ENCODE assay signal across 12 cellular contexts in the genomic region with DNA sequence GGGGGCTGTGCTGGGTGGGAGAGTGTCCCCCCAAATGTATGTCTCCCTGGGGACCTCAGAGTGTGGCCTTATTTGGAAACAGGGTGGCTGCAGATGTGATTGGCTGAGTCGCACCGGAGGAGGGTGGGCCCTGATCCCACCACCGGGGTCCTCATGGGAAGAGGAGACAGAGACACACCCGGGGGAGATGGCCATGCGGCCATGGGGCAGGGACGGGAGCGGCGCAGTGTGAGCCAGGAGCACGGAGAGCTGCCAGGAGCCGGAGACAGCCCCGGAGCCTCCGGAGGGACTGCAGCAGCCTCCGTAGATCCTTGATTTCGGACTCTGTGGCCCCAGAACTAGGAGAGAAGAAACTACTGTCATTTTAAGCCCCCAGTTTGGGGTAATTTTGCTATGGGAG. TPM values are rescaled to one million over a fixed set of nuclear protein-coding genes. Genes with fewer than 3 reads are reported as not detected.
DNase-seq lines count a peak whose midpoint lies in the region; ATAC-seq, FAIRE-seq and TF ChIP-seq lines count a peak whose summit lies in the region.
"Had no signal": no experiment of that assay in that cellular context is flagged by ENCODE, and none has a peak within 500 bp of the region (broad histone marks: within the 10 kb centered on the region; RNA-seq: fewer than 3 reads in every experiment).

No MANE protein-coding gene starts in this region.

- no peak for TF ChIP-seq RAD21 in K562 (CRISPR knock-in tag; conservative IDR thresholded peaks at IDR 0.05 in 1 of 2, IDR thresholded peaks at IDR 0.05 in 1 of 2)

- H3K9ac ChIP-seq in BLaER1 treated with 17β-estradiol and CSF1 and Interleukin-3, amounts not matched to agents 10 nM and 100 nM = peak overlapping the region in 3 of 11 experiments; percentile 27 to 38 (median 33); a peak in 2 of 22 replicates
- H3K9ac ChIP-seq in K562 (ENCODE audit: insufficient read depth in 1 of 2, low read depth in 2 of 2, low read length in 2 of 2) (peak overlapping the region in 1 of 2 experiments; percentile 49; a peak in 2 of 4 replicates), GM23248 (no peak overlapping the region)

- in situ Hi-C loops in K562 (cut with MboI) = loop anchor here (10.0 to 25.0 kb wide), 3 partner anchors 141 to 898 kb away; no protein-coding TSS in a partner anchor
- in situ Hi-C loops in GM23248 (cut with MboI) = no loop called here

- intact Hi-C loops in K562 (cut with micrococcal nuclease) = loop anchor here (2.0 kb wide), 1 partner anchor 59 kb away; no protein-coding TSS in a partner anchor
- intact Hi-C loops in activated naive CD4-positive, alpha-beta T cell treated with anti-CD3 and anti-CD28 coated beads for 36 hours (cut with micrococcal nuclease) = no loop called here

- TF ChIP-seq POLR2A in K562 (conservative IDR thresholded peaks at IDR 0.05) = no peak

- peaks cover 0 to 1% (median 0%) of the 10 kb centered on the region in 6 donors for H3K9me3 Mint-ChIP-seq in immature natural killer cell
- peaks cover 2% of the 10 kb centered on the region for H3K9me3 Mint-ChIP-seq in activated naive CD4-positive, alpha-beta T cell treated with anti-CD3 and anti-CD28 coated beads for 36 hours

- TF ChIP-seq CTCF in K562 (IDR thresholded peaks at IDR 0.05 in 2 of 3, conservative IDR thresholded peaks at IDR 0.05 in 1 of 3; ENCODE audit: insufficient read depth in 2 of 3, low read depth in 1 of 3, low read length in 3 of 3) (no peak), osteoblast (IDR thresholded peaks at IDR 0.05; ENCODE audit: extremely low read depth, low read depth, low read length) (no peak)

- H3K27me3 Mint-ChIP-seq in immature natural killer cell (ENCODE audit: low read depth in 3 of 3) = peaks cover 5 to 7% (median 6%) of the 10 kb centered on the region in 3 donors
- H3K27me3 Mint-ChIP-seq in activated naive CD4-positive, alpha-beta T cell treated with anti-CD3 and anti-CD28 coated beads for 36 hours (ENCODE audit: low read depth) = no peaks in the 10 kb centered on the region

- no peak overlapping the region for H3K4me3 ChIP-seq in BLaER1 treated with 17β-estradiol and CSF1 and Interleukin-3, amounts not matched to agents 10 nM and 100 nM
- H3K4me3 ChIP-seq in K562 (no peak overlapping the region), osteoblast (ENCODE audit: insufficient read depth, low read length) (no peak overlapping the region), GM23248 (no peak overlapping the region)
- H3K4me3 ChIP-seq: HAP-1 had no signal

- WGBS in K562 (ENCODE audit: insufficient coverage, low coverage, missing lambda C conversion rate) = 19% methylated on average over 13 of the region's 14 CpGs
- 61 to 73% methylated on average over 12 to 14 of the region's 14 CpGs for WGBS in GM23248 (ENCODE audit: low coverage in 1 of 2, low lambda C conversion rate in 2 of 2, missing lambda C conversion rate in 2 of 2), 2 experiments

- H3K79me2 ChIP-seq in K562 (ENCODE audit: control insufficient read depth, insufficient read depth, low read length) (no peaks in the 10 kb centered on the region), osteoblast (ENCODE audit: insufficient read depth, low read length) (no peaks in the 10 kb centered on the region), GM23248 (ENCODE audit: insufficient read depth) (no peaks in the 10 kb centered on the region)

- no peak for DNase-seq in K562 (ENCODE audit: extremely low read depth in 1 of 4, low spot score in 3 of 4)
- no peak for DNase-seq in immature natural killer cell
- DNase-seq in osteoblast (ENCODE audit: insufficient read length, low spot score, missing footprints) = peak; percentile 75
- no peak for DNase-seq in globus pallidus (ENCODE audit: low spot score)
- no peak for DNase-seq in GM23248
- DNase-seq in activated naive CD4-positive, alpha-beta T cell treated with anti-CD3 and anti-CD28 coated beads for 36 hours = no peak
- DNase-seq: BE2C, DMS53, GF-D8 had no signal

- no TSS peak for BruUV-seq in K562 (replicated peaks; lab: Mats Ljungman, UMichigan)

- H3F3A ChIP-seq in GM23248 (ENCODE audit: insufficient read depth) = 0 out of 2 replicates have a peak, but pooled peaks cover 5% of the 10 kb centered on the region

- peak overlapping the region in 4 of 6 donors; percentile 49 to 98 (median 74) for H3K27ac Mint-ChIP-seq in immature natural killer cell
- no peak overlapping the region for H3K27ac Mint-ChIP-seq in activated naive CD4-positive, alpha-beta T cell treated with anti-CD3 and anti-CD28 coated beads for 36 hours

- no peak overlapping the region for H3K27ac ChIP-seq in BLaER1 treated with 17β-estradiol and CSF1 and Interleukin-3, amounts not matched to agents 10 nM and 100 nM
- H3K27ac ChIP-seq in K562 (ENCODE audit: extremely low read depth, low read depth, low read length) (no peak overlapping the region), osteoblast (ENCODE audit: low read depth, low read length) (no peak overlapping the region), GM23248 (no peak overlapping the region)

- peaks cover 32 to 49% of the 10 kb centered on the region in 2 donors for H3K4me1 Mint-ChIP-seq in immature natural killer cell
- peaks cover 10% of the 10 kb centered on the region for H3K4me1 Mint-ChIP-seq in activated naive CD4-positive, alpha-beta T cell treated with anti-CD3 and anti-CD28 coated beads for 36 hours (ENCODE audit: low read depth)

- H3K4me2 ChIP-seq in BLaER1 treated with 17β-estradiol and CSF1 and Interleukin-3, amounts not matched to agents 10 nM and 100 nM = peak overlapping the region in 9 of 11 experiments; percentile 15 to 81 (median 69); a peak in 14 of 22 replicates
- no peak overlapping the region for H3K4me2 ChIP-seq in K562 (ENCODE audit: insufficient read depth, low read length)
- H3K4me2 ChIP-seq in osteoblast (ENCODE audit: insufficient read depth, low read length) = no peak overlapping the region
- no peak overlapping the region for H3K4me2 ChIP-seq in GM23248 (ENCODE audit: unreplicated experiment)

- H3K36me3 ChIP-seq in BLaER1 treated with 17β-estradiol and CSF1 and Interleukin-3, amounts not matched to agents 10 nM and 100 nM = no peaks in the 10 kb centered on the region
- no peaks in the 10 kb centered on the region for H3K36me3 ChIP-seq in K562 (ENCODE audit: control insufficient read depth, insufficient read depth, low read length)
- H3K36me3 ChIP-seq in osteoblast (ENCODE audit: insufficient read depth, low read length) = no peaks in the 10 kb centered on the region
- H3K36me3 ChIP-seq in GM23248 (ENCODE audit: low read depth) = no peaks in the 10 kb centered on the region
- H3K36me3 ChIP-seq: BE2C, HAP-1 had no signal

- POLR2A ChIA-PET in K562 (lab: Yijun Ruan, JAX) = no interaction called here

- H3K27me3 ChIP-seq in BLaER1 treated with 17β-estradiol and CSF1 and Interleukin-3, amounts not matched to agents 10 nM and 100 nM = no peaks in the 10 kb centered on the region
- H3K27me3 ChIP-seq in K562 (ENCODE audit: control insufficient read depth in 2 of 2, insufficient read depth in 2 of 2, low read length in 2 of 2) (peaks cover 0 to 37% of the 10 kb centered on the region in 2 experiments; a peak in 3 of 5 replicates), osteoblast (ENCODE audit: insufficient read depth, low read length) (no peaks in the 10 kb centered on the region), GM23248 (replicated peaks; ENCODE audit: insufficient read depth) (no peaks in the 10 kb centered on the region)
- H3K27me3 ChIP-seq: BE2C had no signal

- no peaks in the 10 kb centered on the region for H3K9me2 ChIP-seq in GM23248 (ENCODE audit: insufficient read depth)

- ATAC-seq in K562 = peak; percentile 8; the same call in 1 of the 3 replicates

- TF ChIP-seq EP300 in K562 (IDR thresholded peaks at IDR 0.05; ENCODE audit: low read length) = no peak

- CTCF ChIA-PET in K562 (lab: Yijun Ruan, JAX; ENCODE audit: low intra/inter-chr PET ratio) = interaction anchor here (1.3 to 1.6 kb wide), 3 partner anchors 132 to 307 kb away, joined by 4 to 6 read pairs (median 4); no protein-coding TSS in a partner anchor
- CTCF ChIA-PET in activated naive CD4-positive, alpha-beta T cell treated with anti-CD3 and anti-CD28 coated beads for 36 hours (lab: Charles Lee) = interaction anchor here (0.9 to 2.8 kb wide), 4 partner anchors 9 to 57 kb away, joined by 3 to 22 read pairs (median 6); no protein-coding TSS in a partner anchor

- H3K36me3 Mint-ChIP-seq in immature natural killer cell = no peaks in the 10 kb centered on the region
- no peaks in the 10 kb centered on the region for H3K36me3 Mint-ChIP-seq in activated naive CD4-positive, alpha-beta T cell treated with anti-CD3 and anti-CD28 coated beads for 36 hours (ENCODE audit: low read depth)

- FAIRE-seq in K562 (lab: Jason Lieb, UNC) = no peak
- FAIRE-seq: A204.1 had no signal

- H3K9me3 ChIP-seq in BLaER1 treated with 17β-estradiol and CSF1 and Interleukin-3, amounts not matched to agents 10 nM and 100 nM (replicated peaks in 1 of 11) = peaks cover 0 to 9% (median 0%) of the 10 kb centered on the region in 11 experiments; a peak in 3 of 22 replicates
- peaks cover 4% of the 10 kb centered on the region; the same call in 1 of the 2 replicates for H3K9me3 ChIP-seq in K562 (replicated peaks; ENCODE audit: control insufficient read depth, insufficient read depth, low read depth, low read length)
- H3K9me3 ChIP-seq in osteoblast (ENCODE audit: low read depth, low read length) = no peaks in the 10 kb centered on the region
- H3K9me3 ChIP-seq in GM23248 (ENCODE audit: low read depth) = no peaks in the 10 kb centered on the region
- H3K9me3 ChIP-seq: BE2C, HAP-1 had no signal

- H3K4me1 ChIP-seq in BLaER1 treated with 17β-estradiol and CSF1 and Interleukin-3, amounts not matched to agents 10 nM and 100 nM = peaks cover 13 to 56% (median 45%) of the 10 kb centered on the region in 10 experiments
- H3K4me1 ChIP-seq in K562 (replicated peaks in 1 of 2; ENCODE audit: control insufficient read depth in 2 of 2, insufficient read depth in 2 of 2, low read length in 2 of 2) (peaks cover 2 to 29% of the 10 kb centered on the region in 2 experiments; a peak in 2 of 5 replicates), osteoblast (ENCODE audit: insufficient read depth, low read length) (peaks cover 4% of the 10 kb centered on the region), GM23248 (ENCODE audit: insufficient read depth) (no peaks in the 10 kb centered on the region)

- H2AFZ ChIP-seq in K562 (ENCODE audit: low read depth, low read length) = no peak overlapping the region
- no peak overlapping the region for H2AFZ ChIP-seq in osteoblast (ENCODE audit: low read length)
- no peak overlapping the region for H2AFZ ChIP-seq in GM23248

- no peaks in the 10 kb centered on the region for H4K20me1 ChIP-seq in BLaER1 treated with 17β-estradiol and CSF1 and Interleukin-3, amounts not matched to agents 10 nM and 100 nM
- H4K20me1 ChIP-seq in K562 (replicated peaks; ENCODE audit: control insufficient read depth, insufficient read depth, low read length) (no peaks in the 10 kb centered on the region), osteoblast (ENCODE audit: insufficient read depth, low read length) (no peaks in the 10 kb centered on the region), GM23248 (ENCODE audit: insufficient read depth) (no peaks in the 10 kb centered on the region)

- H3K4me3 Mint-ChIP-seq in immature natural killer cell = no peak overlapping the region
- H3K4me3 Mint-ChIP-seq in activated naive CD4-positive, alpha-beta T cell treated with anti-CD3 and anti-CD28 coated beads for 36 hours = no peak overlapping the region

- no peaks in the 10 kb centered on the region for H3K9me1 ChIP-seq in K562 (ENCODE audit: control insufficient read depth, insufficient read depth, low read length)

RNA-seq across cellular contexts. Expression of gene CIBAR2, which starts 1.6 kb away (rescaled TPM):
- not detected in 2 replicates for total RNA-seq in K562 (2011; cell fraction: chromatin; rRNA removed; ENCODE audit: low replicate concordance)
- total RNA-seq in K562 (2011; cell fraction: nucleolus; rRNA removed) = not detected in 2 replicates
- not detected in 2 replicates for total RNA-seq in K562 (2011; cell fraction: nucleoplasm; rRNA removed)
- not detected in 2 replicates for total RNA-seq in K562 (2014; rRNA removed)
- not detected in 2 replicates for total RNA-seq in K562 (2014; rRNA removed; fragmentation: Illumina TruSeq; extraction: Trizol)
- not detected in 2 replicates for total RNA-seq in K562 (2015; rRNA removed; fragmentation: Illumina TruSeq; extraction: Trizol)
- total RNA-seq in K562 (2021) = not detected in 2 replicates
- not detected in 2 replicates for polyA plus RNA-seq in K562 (2011; rRNA removed)
- not detected in 2 replicates for polyA plus RNA-seq in K562 (2011; cell fraction: cytosol; rRNA removed)
- not detected in 2 replicates for polyA plus RNA-seq in K562 (2011; cell fraction: nucleus; rRNA removed)
- polyA plus RNA-seq in K562 (2012) = not detected in 2 replicates
- polyA plus RNA-seq in K562 (2014; fragmentation: Illumina TruSeq; extraction: Trizol) = not detected in 2 replicates
- not detected for polyA plus RNA-seq in K562 (2014; fragmentation: Nextera tagmentation; extraction: Ambion mirVana)
- not detected in 2 replicates for polyA plus RNA-seq in K562 (2014; rRNA removed)
- polyA minus RNA-seq in K562 (2011; rRNA and poly(A)+ RNA removed) = not detected in 2 replicates
- not detected in 2 replicates for polyA minus RNA-seq in K562 (2011; cell fraction: cytosol; rRNA and poly(A)+ RNA removed)
- not detected in 2 replicates for polyA minus RNA-seq in K562 (2011; cell fraction: nucleus; rRNA and poly(A)+ RNA removed)
- polyA plus RNA-seq in immature natural killer cell = under 1 TPM in 1 of 3 donors, not detected in 2; 0.71 TPM
- total RNA-seq in osteoblast = under 0.01 TPM in 1 of 2 replicates, not detected in the other
- not detected in 2 replicates for total RNA-seq in GM23248 (2014; rRNA removed; shearing (Covaris generic))
- polyA plus RNA-seq in GM23248 (2016; fragmentation: Nextera tagmentation; extraction: Ambion mirVana) = not detected in 2 replicates
- not detected for total RNA-seq in activated naive CD4-positive, alpha-beta T cell treated with anti-CD3 and anti-CD28 coated beads for 36 hours

Comparison
In these comparisons a context has a peak if more than half of its experiments do, and no peak if none do; other contexts are left out.
1. H3K4me2 ChIP-seq: peak in BLaER1 treated with 17β-estradiol and CSF1 and Interleukin-3, amounts not matched to agents 10 nM and 100 nM (9 of 11); none in K562 (single experiment), osteoblast (single experiment) and GM23248 (single experiment).